Comparison of ENCODE assay signal across 1 cellular context in the genomic region with DNA sequence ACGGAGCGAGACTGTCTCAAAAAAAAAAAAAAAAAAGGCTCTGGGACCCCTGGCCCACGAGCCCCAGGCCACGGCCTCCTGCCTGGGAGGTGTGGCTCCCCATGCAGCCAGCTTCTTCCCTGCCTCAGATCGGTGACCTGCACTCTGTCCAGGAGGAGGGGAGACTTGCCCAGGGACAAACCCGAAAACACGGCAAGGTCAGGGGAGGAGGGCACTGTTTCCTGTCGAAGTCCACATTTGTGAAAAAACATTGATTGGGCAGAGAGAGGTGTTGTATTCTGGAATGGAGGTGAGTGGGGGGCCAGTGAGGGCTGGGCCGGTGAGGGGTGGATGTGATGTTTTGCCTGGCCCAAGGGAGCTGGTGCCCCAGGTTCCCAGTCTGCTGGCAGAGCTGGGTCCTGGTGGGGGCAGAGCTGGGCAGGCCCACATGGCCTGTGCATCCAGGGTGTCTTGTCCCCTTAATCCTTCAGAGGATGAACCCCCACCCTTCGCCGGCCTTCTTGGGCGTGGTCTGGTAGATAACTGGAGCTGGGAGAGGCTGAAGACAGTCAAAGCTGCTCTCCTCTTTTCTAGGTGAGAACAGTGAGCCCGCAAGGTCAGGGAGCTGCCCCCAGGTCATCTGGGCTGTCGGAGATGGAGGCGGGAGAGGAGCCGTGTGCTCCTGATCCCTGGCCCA.
TF ChIP-seq lines count a peak whose summit lies in the region.

No MANE protein-coding gene starts in this region.

TF ChIP-seq in endothelial cell of umbilical vein, 7 proteins besides CTCF, POLR2A, EP300 and RAD21:
- TF ChIP-seq GATA2 (IDR thresholded peaks at IDR 0.05; ENCODE audit: insufficient read depth, insufficient read length, low read depth, low read length): no peak
- TF ChIP-seq EZH2 (IDR thresholded peaks at IDR 0.05; ENCODE audit: borderline replicate concordance, low read depth, low read length, severe bottlenecking): no peak
- no peak for TF ChIP-seq POLR2AphosphoS5 (IDR thresholded peaks at IDR 0.05; ENCODE audit: insufficient read depth, low read depth, low read length)
- TF ChIP-seq FOS (IDR thresholded peaks at IDR 0.05; ENCODE audit: borderline replicate concordance, insufficient read depth, low read length): no peak
- no peak for TF ChIP-seq MYC (IDR thresholded peaks at IDR 0.05; ENCODE audit: low read depth, low read length)
- no peak for TF ChIP-seq JUN (IDR thresholded peaks at IDR 0.05; ENCODE audit: borderline replicate concordance, insufficient read depth, insufficient read length, low read depth)
- TF ChIP-seq MAX (IDR thresholded peaks at IDR 0.05; ENCODE audit: insufficient read depth, insufficient read length): no peak
